Comparison of ENCODE assay signal across 7 cellular contexts in the genomic region with DNA sequence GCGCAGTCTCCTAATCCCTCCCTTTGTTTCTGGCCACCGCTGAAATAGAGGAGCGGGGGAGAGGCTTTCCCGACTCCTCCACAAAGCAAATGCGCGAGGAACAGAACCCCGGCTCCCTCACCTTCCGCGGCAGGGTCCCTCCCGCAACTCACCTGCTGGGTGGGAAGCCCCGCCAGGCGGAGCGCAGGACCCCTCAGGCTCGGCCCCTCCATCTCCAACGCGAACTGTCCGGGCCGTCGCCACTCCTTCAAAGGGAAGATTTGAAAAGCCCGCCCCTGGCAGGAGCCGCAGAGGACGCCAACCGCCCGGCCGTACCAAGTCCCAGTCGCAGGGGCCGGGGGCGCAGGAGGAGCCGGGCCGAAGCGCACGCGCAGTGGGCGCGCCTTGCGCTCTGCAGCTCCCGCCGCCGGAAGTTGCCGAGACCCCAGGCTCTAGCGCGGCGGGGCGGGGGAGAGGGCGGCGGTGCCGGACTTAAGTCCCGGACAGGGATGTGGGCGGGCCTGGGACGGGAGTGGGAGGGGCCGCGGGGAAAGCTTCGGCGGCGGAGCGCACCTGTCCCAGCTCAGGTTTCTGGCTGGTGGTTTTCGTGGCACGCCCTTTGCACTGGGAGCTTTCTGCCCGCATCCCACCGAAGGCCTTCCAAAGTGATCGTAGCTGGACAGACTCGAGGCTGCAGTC. TPM values are rescaled to one million over a fixed set of nuclear protein-coding genes. Genes with fewer than 3 reads are reported as not detected.
DNase-seq lines count a peak whose midpoint lies in the region; ATAC-seq, FAIRE-seq and TF ChIP-seq lines count a peak whose summit lies in the region.

A gene with protein sequence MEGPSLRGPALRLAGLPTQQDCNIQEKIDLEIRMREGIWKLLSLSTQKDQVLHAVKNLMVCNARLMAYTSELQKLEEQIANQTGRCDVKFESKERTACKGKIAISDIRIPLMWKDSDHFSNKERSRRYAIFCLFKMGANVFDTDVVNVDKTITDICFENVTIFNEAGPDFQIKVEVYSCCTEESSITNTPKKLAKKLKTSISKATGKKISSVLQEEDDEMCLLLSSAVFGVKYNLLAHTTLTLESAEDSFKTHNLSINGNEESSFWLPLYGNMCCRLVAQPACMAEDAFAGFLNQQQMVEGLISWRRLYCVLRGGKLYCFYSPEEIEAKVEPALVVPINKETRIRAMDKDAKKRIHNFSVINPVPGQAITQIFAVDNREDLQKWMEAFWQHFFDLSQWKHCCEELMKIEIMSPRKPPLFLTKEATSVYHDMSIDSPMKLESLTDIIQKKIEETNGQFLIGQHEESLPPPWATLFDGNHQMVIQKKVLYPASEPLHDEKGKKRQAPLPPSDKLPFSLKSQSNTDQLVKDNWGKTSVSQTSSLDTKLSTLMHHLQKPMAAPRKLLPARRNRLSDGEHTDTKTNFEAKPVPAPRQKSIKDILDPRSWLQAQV (minus strand): TSS at position 446 of the 678 bp plus-strand sequence. CDS start 234 bp downstream, at position 212.

- FAIRE-seq in keratinocyte (lab: Jason Lieb, UNC) = no peak

- H3K4me1 ChIP-seq in keratinocyte (ENCODE audit: control insufficient read depth, extremely low read depth, insufficient read depth, low read length) = peaks cover 19% of the 10 kb centered on the region

- H3K36me3 ChIP-seq in keratinocyte (ENCODE audit: control insufficient read depth in 2 of 2, extremely low read depth in 1 of 2, insufficient read depth in 2 of 2, low read length in 2 of 2) = no peaks in the 10 kb centered on the region

- no peaks in the 10 kb centered on the region for H3K27me3 ChIP-seq in keratinocyte (ENCODE audit: control insufficient read depth, extremely low read depth, insufficient read depth, low read length)

- ATAC-seq in GM18511 (IDR thresholded peaks at IDR 0.05; ENCODE audit: unreplicated experiment) (peak; percentile 78), HG02973 (IDR thresholded peaks at IDR 0.05; ENCODE audit: unreplicated experiment) (peak; percentile 74)
- ATAC-seq in activated CD4-positive, CD25-positive, alpha-beta regulatory T cell treated with anti-CD3 and anti-CD28 coated beads, Interleukin-2, amount 50 U/mL, for 24 hours = peak; percentile 87 to 92

- peak within 1 kb of the TSS; percentile 97 for H2AFZ ChIP-seq in keratinocyte (ENCODE audit: control insufficient read depth, low read length)

- H3K4me3 ChIP-seq in keratinocyte (ENCODE audit: control insufficient read depth in 2 of 3, extremely low read depth in 1 of 3, insufficient read depth in 2 of 3, low read depth in 1 of 3, low read length in 3 of 3) = peak within 1 kb of the TSS; percentile 64 to 84 (median 81)

- no peaks in the 10 kb centered on the region for H3K9me3 ChIP-seq in keratinocyte (ENCODE audit: control insufficient read depth, low read depth, low read length)

- no peak for TF ChIP-seq CTCF in keratinocyte (optimal IDR thresholded peaks at IDR 0.05 in 1 of 3, IDR thresholded peaks at IDR 0.05 in 1 of 3, conservative IDR thresholded peaks at IDR 0.05 in 1 of 3; ENCODE audit: extremely low read depth in 1 of 3, insufficient read depth in 2 of 3, low read length in 3 of 3)

- no peaks in the 10 kb centered on the region for H4K20me1 ChIP-seq in keratinocyte (ENCODE audit: control insufficient read depth, extremely low read depth, insufficient read depth, low read length)

- H3K27ac ChIP-seq in keratinocyte (ENCODE audit: control insufficient read depth, insufficient read depth, low read length) = peak within 1 kb of the TSS; percentile 34

- peak within 1 kb of the TSS; percentile 88 for H3K4me2 ChIP-seq in keratinocyte (ENCODE audit: control insufficient read depth, extremely low read depth, insufficient read depth, low read depth, low read length)

- H3K9me1 ChIP-seq in keratinocyte (ENCODE audit: control insufficient read depth, extremely low read depth, insufficient read depth, low read length) = no peaks in the 10 kb centered on the region

- DNase-seq in NCI-H2171 treated with DMSO at 0.1 percent for 48 hours (lab: John Stamatoyannopoulos, UW) (peak; percentile 81), cerebellar cortex (ENCODE audit: low spot score) (peak; percentile 76), keratinocyte (ENCODE audit: low read depth, low spot score) (peak; percentile 25)
- peak; percentile 66 for DNase-seq in stimulated activated CD4-positive, alpha-beta T cell treated with anti-CD3 and anti-CD28 coated beads, Interleukin-12 subunit alpha, Interleukin-12 subunit beta, amount 100 ng/mL, for 4 hours

- H3K9ac ChIP-seq in keratinocyte (ENCODE audit: control insufficient read depth, extremely low read depth, insufficient read depth, low read length) = peak within 1 kb of the TSS; percentile 71

- peaks cover 17% of the 10 kb centered on the region for H3K79me2 ChIP-seq in keratinocyte (ENCODE audit: control insufficient read depth, insufficient read depth, low read length)

- dilution Hi-C loops in keratinocyte (cut with MboI; ENCODE audit: extremely low pct_ligation_motif_present, low sequenced_read_pairs) = no loop called here

RNA-seq across cellular contexts. Expression of the gene that starts here (rescaled TPM):
- 1.2 to 3.2 TPM (median 2.2 TPM) in 3 replicates for polyA plus RNA-seq in keratinocyte
- 1.7 TPM for polyA plus RNA-seq in keratinocyte (2011; ENCODE audit: low read depth)
- polyA plus RNA-seq in keratinocyte (2011; cell fraction: cytosol; rRNA removed) = 0.91 and 2.1 TPM in 2 replicates
- 1.9 and 3.1 TPM in 2 replicates for polyA plus RNA-seq in keratinocyte (2011; cell fraction: nucleus; rRNA removed)
- polyA plus RNA-seq in keratinocyte (2012; ENCODE audit: low replicate concordance) = 1.5 and 2.8 TPM in 2 replicates
- polyA minus RNA-seq in keratinocyte = 0.46 to 3.7 TPM (median 0.99 TPM) in 3 replicates
- 1.7 TPM for polyA minus RNA-seq in keratinocyte (2011; cell fraction: cytosol; rRNA and poly(A)+ RNA removed)
- 2.7 and 5.4 TPM in 2 replicates for polyA minus RNA-seq in keratinocyte (2011; cell fraction: nucleus; rRNA and poly(A)+ RNA removed)

Comparison
In these comparisons a context has a peak if more than half of its experiments do, and no peak if none do; other contexts are left out.
1. Peak in every context shown above with its lines: DNase-seq, ATAC-seq, H3K4me3 ChIP-seq and H3K27ac ChIP-seq.
2. DNase-seq: peak in every context shown above with its lines; median percentile 81 in NCI-H2171 treated with DMSO at 0.1 percent for 48 hours; 76 in cerebellar cortex; 66 in stimulated activated CD4-positive, alpha-beta T cell treated with anti-CD3 and anti-CD28 coated beads, Interleukin-12 subunit alpha, Interleukin-12 subunit beta, amount 100 ng/mL, for 4 hours; 25 in keratinocyte.